ENCODE assay signal across 28 cellular contexts in the genomic region with DNA sequence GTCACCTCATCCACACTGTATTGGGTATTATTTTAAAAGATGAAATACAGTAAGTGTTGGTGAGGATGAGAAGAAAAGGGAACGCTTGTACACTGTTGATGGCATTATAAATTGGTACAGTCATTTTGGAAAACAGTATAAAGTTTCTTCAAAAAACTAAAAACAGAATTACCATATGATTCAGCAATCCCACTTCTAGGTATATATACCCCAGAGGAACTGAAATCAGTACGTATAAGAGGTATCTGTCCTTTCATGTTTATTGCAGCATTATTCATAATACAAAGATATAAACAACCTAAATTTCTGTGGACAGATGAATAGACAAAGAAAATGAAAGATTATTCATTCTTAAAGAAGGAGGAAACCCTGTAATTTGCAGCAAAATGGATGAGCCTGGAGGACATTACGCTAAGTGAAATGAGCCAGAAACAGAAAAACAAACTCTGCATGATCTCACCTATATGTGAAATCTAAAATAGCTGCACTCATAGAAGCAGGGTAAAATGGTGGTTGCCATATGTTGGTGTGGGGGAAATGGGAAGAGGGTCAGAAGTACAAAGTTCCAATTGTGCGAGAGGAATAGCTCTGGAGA.
A peak's percentile ranks its signal among the peaks of the same experiment; 100 is the strongest.
DNase-seq lines count a peak whose midpoint lies in the region; ATAC-seq and TF ChIP-seq lines count a peak whose summit lies in the region.
"Had no signal": no experiment of that assay in that cellular context is flagged by ENCODE, and none has a peak within 500 bp of the region (broad histone marks: within the 10 kb centered on the region; RNA-seq: fewer than 3 reads in every experiment).

No MANE protein-coding gene starts in this region.

- DNase-seq in GM06990 (ENCODE audit: extremely low read depth, insufficient read length), result peak; percentile 44
- DNase-seq in right atrium auricular region (ENCODE audit: low spot score), result no peak
- DNase-seq in NCI-H1436 treated with DMSO at 0.1 percent for 48 hours (lab: John Stamatoyannopoulos, UW), result no peak
- DNase-seq: 8988T; activated CD4-positive, alpha-beta T cell treated with anti-CD3 and anti-CD28 coated beads, Interleukin-2, amount 50 U/mL, for 48 hours; activated naive CD4-positive, alpha-beta T cell treated with anti-CD3 and anti-CD28 coated beads for 36 hours; activated T-cell treated with anti-CD3 and anti-CD28 coated beads, Interleukin-2, amount 50 U/mL, for 4 hours; AML-193; CD8-positive, alpha-beta memory T cell; HFFc6; left lung; MV-4-11; NCI-H187; NCI-H2227 treated with DMSO at 0.1 percent for 48 hours; NCI-H82; nephron progenitor cell; right lobe of liver; SIG-M5 had no signal

- H3K27ac ChIP-seq in right atrium auricular region, result no peak overlapping the region
- H3K27ac ChIP-seq: cardiac muscle cell, left lung, parathyroid adenoma, right lobe of liver, suprapubic skin, vagina, VCaP had no signal

- no peak for TF ChIP-seq CTCF in GM06990 (IDR thresholded peaks at IDR 0.05; ENCODE audit: insufficient read depth, low read length, poor library complexity, severe bottlenecking)
- no peak for TF ChIP-seq CTCF in right atrium auricular region (IDR thresholded peaks at IDR 0.05)

- no peaks in the 10 kb centered on the region for H3K4me1 ChIP-seq in right atrium auricular region
- H3K4me1 ChIP-seq: left lung, parathyroid adenoma, right lobe of liver, suprapubic skin, vagina had no signal

- H3K36me3 ChIP-seq in GM06990 (ENCODE audit: control insufficient read depth, insufficient read depth, low read length) (no peaks in the 10 kb centered on the region), right atrium auricular region (no peaks in the 10 kb centered on the region)
- H3K36me3 ChIP-seq: cardiac muscle cell, left lung, right lobe of liver, suprapubic skin, vagina had no signal

- peak; percentile 61 for ATAC-seq in GM19395 (IDR thresholded peaks at IDR 0.05; ENCODE audit: unreplicated experiment)
- ATAC-seq in HG02623 (IDR thresholded peaks at IDR 0.05; ENCODE audit: unreplicated experiment), result peak; percentile 67
- peak; percentile 84 for ATAC-seq in HG03378 (IDR thresholded peaks at IDR 0.05; ENCODE audit: unreplicated experiment)
- ATAC-seq in HG03108 (IDR thresholded peaks at IDR 0.05; ENCODE audit: unreplicated experiment), result no peak
- no peak for ATAC-seq in HG02840 (IDR thresholded peaks at IDR 0.05; ENCODE audit: low FRiP score, unreplicated experiment)
- ATAC-seq: activated T-cell treated with anti-CD3 and anti-CD28 coated beads, Interleukin-2, amount 50 U/mL, for 4 hours; left lung; right lobe of liver had no signal

- H3K4me3 ChIP-seq in GM06990 (replicated peaks; ENCODE audit: low read depth, low read length) (no peak overlapping the region), right atrium auricular region (no peak overlapping the region)
- H3K4me3 ChIP-seq: cardiac muscle cell, left lung, right lobe of liver, suprapubic skin, vagina had no signal

- H3K9me3 ChIP-seq in right atrium auricular region, result no peaks in the 10 kb centered on the region
- H3K9me3 ChIP-seq: left lung, right lobe of liver, suprapubic skin, vagina had no signal

- no peaks in the 10 kb centered on the region for H3K27me3 ChIP-seq in GM06990 (replicated peaks; ENCODE audit: control insufficient read depth, insufficient read depth, low read length)
- no peaks in the 10 kb centered on the region for H3K27me3 ChIP-seq in right atrium auricular region
- H3K27me3 ChIP-seq: cardiac muscle cell, left lung, right lobe of liver, suprapubic skin, vagina had no signal

Comparison
In these comparisons a context has a peak if more than half of its experiments do, and no peak if none do; other contexts are left out.
1. ATAC-seq: peak in GM19395 (single experiment), HG02623 (single experiment) and HG03378 (single experiment); none in HG03108 (single experiment) and HG02840 (single experiment).